In the genomic region with DNA sequence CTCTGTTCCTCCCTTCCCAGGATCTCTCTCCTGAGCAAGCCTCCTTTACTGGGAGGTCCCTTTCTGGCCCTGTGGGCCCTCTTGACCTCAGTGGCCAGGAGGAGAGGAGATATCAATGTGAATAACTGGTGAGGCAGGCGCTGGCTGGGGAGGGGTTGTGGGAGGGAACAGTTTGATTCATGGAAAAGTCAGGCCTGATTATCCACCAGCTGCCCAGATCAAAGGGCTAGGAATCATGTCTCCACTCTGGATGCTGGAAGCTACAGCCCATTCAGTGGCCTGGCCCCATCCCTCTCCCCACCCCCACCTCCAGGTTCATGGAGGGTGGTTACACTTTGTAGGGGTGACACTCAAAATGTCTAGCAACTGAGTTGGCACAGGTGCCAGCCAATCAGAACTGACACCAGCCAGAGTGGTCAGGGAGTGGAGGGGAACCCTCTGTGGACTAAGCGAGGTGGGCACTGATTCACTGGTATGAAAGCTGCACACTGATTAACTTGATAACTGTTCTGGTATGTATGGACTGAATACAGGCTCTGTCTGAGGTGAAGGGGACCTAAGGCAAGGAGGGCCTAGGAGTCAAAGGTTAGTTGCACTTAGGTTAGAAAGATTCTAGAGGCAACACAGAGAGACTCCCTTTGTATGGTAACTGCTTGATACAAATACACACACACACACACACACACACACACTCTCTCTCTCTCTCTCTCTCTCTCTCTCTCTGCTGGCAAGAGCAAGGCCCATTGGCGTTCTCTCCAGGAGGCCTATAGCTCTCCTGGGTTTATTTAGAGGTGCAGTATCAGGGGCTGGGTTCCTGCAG, we compare ENCODE assay signal across 14 cellular contexts. TPM values are rescaled to one million over a fixed set of nuclear protein-coding genes. Genes with fewer than 3 reads are reported as not detected.
"Had no signal": no experiment of that assay in that cellular context is flagged by ENCODE, and none has a peak within 500 bp of the region (broad histone marks: within the 10 kb centered on the region; RNA-seq: fewer than 3 reads in every experiment).

No MANE protein-coding gene starts in this region.

- H3K36me3 ChIP-seq: ovary, stomach, thoracic aorta had no signal

- DNase-seq: activated CD4-positive, alpha-beta T cell treated with anti-CD3 and anti-CD28 coated beads, Interleukin-2, amount 50 U/mL, for 1 hour; activated effector memory CD4-positive, alpha-beta T cell treated with Interleukin-2 at 50 U/mL for 16 hours; amygdala; hypothalamus; left colon; natural killer cell; ovary; stimulated activated CD4-positive, alpha-beta T cell treated with anti-CD3 and anti-CD28 coated beads, Interleukin-4, amount 100 ng/mL, for 4 hours; stomach; T-helper 17 cell had no signal

- H3K4me3 ChIP-seq: ovary, stomach, thoracic aorta had no signal

- FAIRE-seq: urothelium cell line had no signal

- H3K9me3 ChIP-seq: ovary, stomach, thoracic aorta had no signal

- H3K27me3 ChIP-seq: ovary had no signal

- H3K27ac ChIP-seq: ovary, stomach, thoracic aorta had no signal

RNA-seq across cellular contexts. Expression of a gene that starts 4.7 kb away (rescaled TPM):
- total RNA-seq: dermis microvascular lymphatic vessel endothelial cell, lung microvascular endothelial cell, stomach had no signal
